In the genomic region with DNA sequence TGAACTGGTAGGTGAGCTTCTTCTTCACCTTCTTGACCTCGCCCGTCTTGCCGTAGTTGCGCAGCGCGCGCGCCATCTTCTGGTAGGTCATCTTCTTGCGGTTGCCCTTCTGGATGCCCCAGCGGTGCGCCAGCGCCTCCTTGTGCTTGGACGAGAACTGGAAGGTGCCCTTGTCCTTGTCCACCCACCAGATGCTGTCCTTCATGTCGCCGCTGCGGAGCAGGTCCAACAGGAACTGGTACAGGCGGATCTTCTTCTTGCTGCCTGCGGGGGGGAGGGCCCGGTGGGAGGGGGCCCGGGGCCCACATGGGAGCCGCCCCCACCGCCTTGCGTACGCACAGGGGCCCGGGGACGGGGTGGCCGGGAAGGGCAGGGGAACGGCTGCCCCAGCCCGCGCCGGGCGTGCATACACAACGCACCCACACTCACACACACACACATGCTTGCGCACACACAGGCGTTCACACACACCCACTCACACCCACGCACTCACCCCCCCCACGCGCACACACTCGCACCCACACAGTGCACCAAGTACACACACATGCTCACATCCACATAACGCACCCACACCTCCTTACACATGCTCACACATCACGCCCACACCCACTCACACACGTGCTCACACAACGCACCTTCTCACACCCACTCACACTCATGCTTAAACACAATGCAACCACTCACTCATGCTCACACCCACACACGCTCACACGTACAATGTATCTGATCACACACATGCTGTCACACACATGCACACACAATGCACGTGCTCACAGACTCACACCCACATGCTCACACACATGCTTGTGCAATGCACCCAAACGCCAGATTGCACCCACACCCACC, we compare ENCODE assay signal across 8 cellular contexts. TPM values are rescaled to one million over a fixed set of nuclear protein-coding genes. Genes with fewer than 3 reads are reported as not detected.
DNase-seq lines count a peak whose midpoint lies in the region; ATAC-seq and TF ChIP-seq lines count a peak whose summit lies in the region.

No MANE protein-coding gene starts in this region.

- H3K27me3 ChIP-seq in GM23338 (ENCODE audit: insufficient read depth) (no peaks in the 10 kb centered on the region), adipocyte (replicated peaks; ENCODE audit: control insufficient read depth, insufficient read depth, low read length) (peaks cover 5% of the 10 kb centered on the region), ovary (no peaks in the 10 kb centered on the region)

- 0 out of 2 replicates have a peak overlapping the region, but pooled peaks have one; percentile 41 for H3K27ac Mint-ChIP-seq in GM23338

- H3K9me3 Mint-ChIP-seq in GM23338, result no peaks in the 10 kb centered on the region

- DNase-seq in AG08395 (ENCODE audit: low spot score) (peak; percentile 89), GM23338 (ENCODE audit: low spot score) (peak; percentile 98), NCI-H345 (lab: John Stamatoyannopoulos, UW) (peak; percentile 87), adipocyte (ENCODE audit: low read depth) (peak; percentile 97), cardiac septum (ENCODE audit: low spot score) (peak; percentile 96), ovary (peak; percentile 91 to 97 (median 94)), GM13976 (ENCODE audit: low spot score) (no peak)

- TF ChIP-seq POLR2A in ovary (IDR thresholded peaks at IDR 0.05), result no peak

- ATAC-seq in GM23338 (peak; percentile 87), HG03175 (IDR thresholded peaks at IDR 0.05; ENCODE audit: unreplicated experiment) (no peak)

- H3K27me3 Mint-ChIP-seq in GM23338 (ENCODE audit: insufficient read depth, low read depth, poor library complexity), result peaks cover 11% of the 10 kb centered on the region

- H3K27ac ChIP-seq in GM23338 (ENCODE audit: low read depth), result no peak overlapping the region
- H3K27ac ChIP-seq in ovary, result peak overlapping the region in 1 of 2 donors; percentile 72

- no peaks in the 10 kb centered on the region for H3K9me2 ChIP-seq in GM23338 (ENCODE audit: insufficient read depth)

- no peaks in the 10 kb centered on the region for H3K9me3 ChIP-seq in adipocyte (ENCODE audit: control insufficient read depth, low read length)
- no peaks in the 10 kb centered on the region for H3K9me3 ChIP-seq in ovary

- intact Hi-C loops in cardiac septum (cut with DNase I), result loop anchor here (2.0 to 10.0 kb wide), 3 partner anchors 97 to 441 kb away; a partner anchor contains a TSS
- intact Hi-C loops in ovary (cut with DNase I), result loop anchor here in 3 of 4 donors (5.0 to 10.0 kb wide), 7 partner anchors 91 to 471 kb away; a partner anchor contains a TSS

- peak overlapping the region; percentile 71 for H3K4me3 ChIP-seq in GM23338
- H3K4me3 ChIP-seq in adipocyte (ENCODE audit: low read length), result peak overlapping the region; percentile 15
- peak overlapping the region; percentile 49 for H3K4me3 ChIP-seq in ovary

- H3K4me1 ChIP-seq in GM23338 (ENCODE audit: insufficient read depth) (peaks cover 7% of the 10 kb centered on the region; the same call in 1 of the 2 replicates), adipocyte (ENCODE audit: control insufficient read depth, insufficient read depth, low read length) (no peaks in the 10 kb centered on the region), ovary (ENCODE audit: insufficient read depth) (peaks cover 2% of the 10 kb centered on the region)

- in situ Hi-C loops in GM13976 (cut with MboI; ENCODE audit: low sequenced_read_pairs, unreplicated experiment), result no loop called here

- TF ChIP-seq EP300 in ovary (IDR thresholded peaks at IDR 0.05), result no peak

- peak overlapping the region; percentile 51 for H3K9ac ChIP-seq in adipocyte (ENCODE audit: low read length)

- H3K36me3 Mint-ChIP-seq in GM23338 (ENCODE audit: low read depth), result no peaks in the 10 kb centered on the region; the same call in 2 of the 3 replicates

- peak overlapping the region; percentile 71 for H3K4me2 ChIP-seq in GM23338

- peak overlapping the region; percentile 73 for H3K4me3 Mint-ChIP-seq in GM23338

- no peaks in the 10 kb centered on the region for H3K79me2 ChIP-seq in GM23338 (replicated peaks; ENCODE audit: insufficient read depth)

- H3K36me3 ChIP-seq in GM23338 (ENCODE audit: insufficient read depth) (no peaks in the 10 kb centered on the region), adipocyte (ENCODE audit: control insufficient read depth, insufficient read depth, low read length, severe bottlenecking) (no peaks in the 10 kb centered on the region), ovary (no peaks in the 10 kb centered on the region)

- TF ChIP-seq CTCF in GM23338 (conservative IDR thresholded peaks at IDR 0.05; ENCODE audit: low read depth in 2 of 2), result peak; percentile 94 to 100
- peak; percentile 87 to 96 (median 93) for TF ChIP-seq CTCF in ovary (IDR thresholded peaks at IDR 0.05)
- TF ChIP-seq CTCF in GM13976 (IDR thresholded peaks at IDR 0.05; ENCODE audit: borderline replicate concordance, control extremely low read depth, extremely low read depth, insufficient read depth, missing control alignments), result no peak

- peaks cover 8% of the 10 kb centered on the region for H3K4me1 Mint-ChIP-seq in GM23338

- H4K20me1 ChIP-seq in GM23338 (replicated peaks; ENCODE audit: insufficient read depth), result no peaks in the 10 kb centered on the region

- peaks cover 17% of the 10 kb centered on the region for H3F3A ChIP-seq in GM23338 (replicated peaks; ENCODE audit: low read depth)

- WGBS in ovary, 3 donors, result 11 to 18% (median 14%) methylated on average over 35 to 47 of the region's 47 CpGs

- H2AFZ ChIP-seq in GM23338, result peak overlapping the region; percentile 93

TF ChIP-seq in GM23338, 12 proteins besides CTCF, POLR2A, EP300 and RAD21:
- TF ChIP-seq ZNF331 (CRISPR knock-in tag; IDR thresholded peaks at IDR 0.05; ENCODE audit: low read depth) (no peak), CREB1 (CRISPR knock-in tag; IDR thresholded peaks at IDR 0.05; ENCODE audit: low read depth) (peak; percentile 60)

RNA-seq across cellular contexts. Expression of a gene that starts 3.0 kb away (rescaled TPM):
- total RNA-seq in GM23338 (2014; rRNA removed; shearing (Covaris generic)), result not detected in 2 replicates
- polyA plus RNA-seq in GM23338 (2016; fragmentation: Nextera tagmentation; extraction: Ambion mirVana), result 0.24 TPM in 1 of 2 replicates, not detected in the other
- 1,860 TPM for total RNA-seq in cardiac septum
- total RNA-seq in ovary, result under 1 TPM in 3 of 7 donors, not detected in 4; 0.18 to 0.40 (median 0.32) TPM
- under 1 TPM; 0.05 to 0.22 TPM for polyA plus RNA-seq in ovary

RNA-seq across cellular contexts. Expression of a gene that starts 22.8 kb away (rescaled TPM):
- total RNA-seq in GM23338 (2014; rRNA removed; shearing (Covaris generic)), result not detected in 2 replicates
- 0.19 and 0.23 TPM in 2 replicates for polyA plus RNA-seq in GM23338 (2016; fragmentation: Nextera tagmentation; extraction: Ambion mirVana)
- total RNA-seq in cardiac septum, result 12.0 TPM
- total RNA-seq in ovary, result 10 to 100 TPM in 2 of 7 donors, 1 to 10 TPM in 5; 5.1 to 21.5 (median 8.5) TPM
- 1 to 10 TPM; 3.9 to 6.8 TPM for polyA plus RNA-seq in ovary

RNA-seq across cellular contexts. Expression of a gene that starts 52.9 kb away (rescaled TPM):
- total RNA-seq in GM23338 (2014; rRNA removed; shearing (Covaris generic)), result 32.7 TPM in 2 replicates
- 15.8 TPM in 2 replicates for polyA plus RNA-seq in GM23338 (2016; fragmentation: Nextera tagmentation; extraction: Ambion mirVana)
- 72.2 TPM for total RNA-seq in cardiac septum
- total RNA-seq in ovary, result 10 to 100 TPM; 38.7 to 60.2 (median 51.7) TPM
- polyA plus RNA-seq in ovary, result 10 to 100 TPM in 1 of 2 donors, 1 to 10 TPM in 1; 2.8 to 54.8 TPM

Comparison
In these comparisons a context has a peak if more than half of its experiments do, and no peak if none do; other contexts are left out.
1. H3K4me3 ChIP-seq: peak in every context shown above with its lines; median percentile 71 in GM23338; 49 in ovary; 15 in adipocyte.
2. RNA of a gene that starts 3.0 kb away (total RNA-seq): 1,860 TPM in cardiac septum (single experiment); 0.18 to 0.40 TPM in ovary and not detected in GM23338; every median in the first group is over 1,000 times any median in the second.